Comparison of ENCODE assay signal across 8 cellular contexts in the genomic region with DNA sequence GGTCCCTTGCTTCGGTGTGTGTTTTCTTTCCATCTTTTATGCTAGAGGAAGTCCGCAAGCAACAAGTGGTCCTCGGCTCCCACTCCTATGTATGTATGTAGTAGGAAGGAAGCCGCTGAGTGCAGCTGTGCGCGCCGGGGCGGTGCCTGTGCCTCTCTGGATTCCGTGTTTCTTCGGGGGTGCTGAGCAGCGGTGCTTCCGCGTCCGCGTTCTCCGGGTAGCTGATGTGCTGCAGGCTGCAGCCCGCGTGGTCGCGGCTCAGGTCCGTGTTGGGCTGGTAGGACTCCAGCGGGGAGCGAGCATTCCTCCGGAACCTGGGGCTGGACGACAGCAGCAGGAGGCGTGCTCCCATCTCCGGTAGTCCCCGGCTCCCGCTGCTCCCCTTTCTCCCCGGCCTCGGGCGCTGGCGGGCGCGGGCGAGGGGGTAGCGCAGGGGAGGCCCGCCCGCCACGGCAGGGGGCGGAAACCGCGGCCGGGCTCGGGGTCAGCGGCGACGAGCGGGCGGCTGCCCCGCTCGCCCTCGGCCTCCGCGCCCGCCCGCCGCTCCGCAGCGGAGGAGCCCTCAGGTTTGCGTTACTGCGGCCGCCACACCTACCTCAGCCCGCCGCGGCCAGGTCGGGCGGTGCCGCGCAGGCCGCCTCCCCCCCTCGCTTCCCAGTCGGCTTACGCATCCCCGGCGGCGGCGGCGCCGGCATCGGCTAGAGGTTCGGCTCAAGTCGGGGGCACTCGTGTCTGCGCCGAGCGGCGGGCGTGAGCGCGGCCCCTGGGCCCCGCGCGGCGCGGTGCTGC. TPM values are rescaled to one million over a fixed set of nuclear protein-coding genes. Genes with fewer than 3 reads are reported as not detected.
A peak's percentile ranks its signal among the peaks of the same experiment; 100 is the strongest.
DNase-seq lines count a peak whose midpoint lies in the region; ATAC-seq and TF ChIP-seq lines count a peak whose summit lies in the region.

No MANE protein-coding gene starts in this region.

- no peaks in the 10 kb centered on the region for H3K9me3 ChIP-seq in right atrium auricular region
- H3K9me3 ChIP-seq in vagina = no peaks in the 10 kb centered on the region

- H3K27ac ChIP-seq in right atrium auricular region (peak overlapping the region; percentile 93 to 95), rectal smooth muscle tissue (ENCODE audit: low read depth, low read length) (peak overlapping the region; percentile 48), vagina (peak overlapping the region; percentile 97)

- H3K4me1 ChIP-seq in right atrium auricular region (peaks cover 0 to 34% of the 10 kb centered on the region in 2 donors), rectal smooth muscle tissue (ENCODE audit: control insufficient read depth, insufficient read depth, low read length) (peaks cover 10% of the 10 kb centered on the region), vagina (peaks cover 54% of the 10 kb centered on the region)

- in situ Hi-C loops in KBM-7 (cut with MboI; ENCODE audit: low pct_unique_long_range_greater_than_20kb, low sequenced_read_pairs) = no loop called here

- no peak for TF ChIP-seq CTCF in right atrium auricular region (IDR thresholded peaks at IDR 0.05)
- TF ChIP-seq CTCF in vagina (IDR thresholded peaks at IDR 0.05) = no peak

- TF ChIP-seq POLR2A in vagina (IDR thresholded peaks at IDR 0.05) = peak in 1 of 2 donors; percentile 34

- H3K4me3 ChIP-seq in right atrium auricular region (peak overlapping the region; percentile 76 to 92), rectal smooth muscle tissue (ENCODE audit: low read length) (peak overlapping the region; percentile 91), vagina (peak overlapping the region; percentile 82 to 93)

- intact Hi-C loops in vagina (cut with DNase I) = loop anchor here (5.0 kb wide), 1 partner anchor 79 kb away; the partner anchor contains the start of gene TRIM25

- peak; percentile 62 for DNase-seq in GF-D8 (lab: John Stamatoyannopoulos, UW)
- DNase-seq in KBM-7 = peak; percentile 68
- DNase-seq in SKM-1 (lab: John Stamatoyannopoulos, UW; ENCODE audit: unreplicated experiment) = peak; percentile 26
- DNase-seq in activated naive CD8-positive, alpha-beta T cell treated with anti-CD3 and anti-CD28 coated beads, Interleukin-2, amount 50 U/mL, for 16 hours (ENCODE audit: low read depth, low spot score) = peak; percentile 38
- peak; percentile 64 for DNase-seq in right atrium auricular region (ENCODE audit: low spot score)
- no peak for DNase-seq in vagina (ENCODE audit: extremely low spot score in 2 of 2)

- peak overlapping the region; percentile 64 for H3K9ac ChIP-seq in rectal smooth muscle tissue (ENCODE audit: low read length)

- no peaks in the 10 kb centered on the region for H3K27me3 ChIP-seq in right atrium auricular region
- H3K27me3 ChIP-seq in rectal smooth muscle tissue (ENCODE audit: control insufficient read depth, insufficient read depth, low read length) = no peaks in the 10 kb centered on the region
- H3K27me3 ChIP-seq in vagina = no peaks in the 10 kb centered on the region

- H3K36me3 ChIP-seq in right atrium auricular region (no peaks in the 10 kb centered on the region), rectal smooth muscle tissue (ENCODE audit: control insufficient read depth, insufficient read depth, low read length) (no peaks in the 10 kb centered on the region), vagina (no peaks in the 10 kb centered on the region)

- ATAC-seq in GM21786 (IDR thresholded peaks at IDR 0.05; ENCODE audit: unreplicated experiment) = peak; percentile 48

RNA-seq across cellular contexts. Expression of gene C17orf67, which starts 0.5 kb away (rescaled TPM):
- total RNA-seq in right atrium auricular region = under 1 TPM in 1 of 2 donors, not detected in 1; 0.51 TPM
- total RNA-seq in vagina = 2.7 TPM

RNA-seq across cellular contexts. Expression of gene DGKE, which starts 0.7 kb away (rescaled TPM):
- total RNA-seq in right atrium auricular region (1 to 10 TPM; 3.4 to 3.7 TPM), vagina (13.0 TPM)

Comparison
In these comparisons a context has a peak if more than half of its experiments do, and no peak if none do; other contexts are left out.
1. DNase-seq: peak in GF-D8 (single experiment), KBM-7 (single experiment), SKM-1 (single experiment), activated naive CD8-positive, alpha-beta T cell treated with anti-CD3 and anti-CD28 coated beads, Interleukin-2, amount 50 U/mL, for 16 hours (single experiment) and right atrium auricular region (single experiment); none in vagina (0 of 2).
2. Peak in every context shown above with its lines, with median percentiles within 50 percentile points of each other: H3K27ac ChIP-seq and H3K4me3 ChIP-seq.